In genomic region chr1:231161711-231162299, GRCh38 we compare ENCODE assay signal across 8 cellular contexts. TPM values are rescaled to one million over a fixed set of nuclear protein-coding genes. Genes with fewer than 3 reads are reported as not detected.
A peak's percentile ranks its signal among the peaks of the same experiment; 100 is the strongest.
DNase-seq lines count a peak whose midpoint lies in the region; ATAC-seq and TF ChIP-seq lines count a peak whose summit lies in the region.

TRIM67 (plus strand) TSS chr1:231162058; CDS start chr1:231162970, 912 bp downstream.

- H3K27me3 Mint-ChIP-seq in T-helper 2 cell treated with Interferon-gamma antibody and Interleukin-4, amounts not matched to agents 5 μg/mL and 100 μg/mL, for 36 hours (ENCODE audit: low read depth), result peaks cover 66% of the 10 kb centered on the region

- H2AFZ ChIP-seq in osteoblast (ENCODE audit: low read length), result no peak within 1 kb of the TSS

- intact Hi-C loops in esophagus muscularis mucosa (cut with DNase I), result no loop called here

- H3K4me1 Mint-ChIP-seq in T-helper 2 cell treated with Interferon-gamma antibody and Interleukin-4, amounts not matched to agents 5 μg/mL and 100 μg/mL, for 36 hours (ENCODE audit: low read depth), result no peaks in the 10 kb centered on the region

- no peak within 1 kb of the TSS for H3K4me3 Mint-ChIP-seq in T-helper 2 cell treated with Interferon-gamma antibody and Interleukin-4, amounts not matched to agents 5 μg/mL and 100 μg/mL, for 36 hours

- ATAC-seq in HG02610 (IDR thresholded peaks at IDR 0.05; ENCODE audit: unreplicated experiment), result no peak

- TF ChIP-seq EP300 in esophagus muscularis mucosa (IDR thresholded peaks at IDR 0.05), result no peak

- DNase-seq in DMS79 treated with DMSO at 0.1 percent for 48 hours (lab: John Stamatoyannopoulos, UW) (peak; percentile 47), DMS79 (lab: John Stamatoyannopoulos, UW) (no peak), NCI-H82 (lab: John Stamatoyannopoulos, UW) (peak; percentile 70), esophagus muscularis mucosa (ENCODE audit: extremely low spot score) (peak; percentile 57), osteoblast (ENCODE audit: insufficient read length, low spot score, missing footprints) (peak; percentile 76)
- DNase-seq in stimulated activated CD4-positive, alpha-beta T cell treated with anti-CD3 and anti-CD28 coated beads, Interleukin-4, amount 100 ng/mL, for 1 hour, result no peak
- DNase-seq in T-helper 2 cell treated with Interferon-gamma antibody and Interleukin-4, amounts not matched to agents 5 μg/mL and 100 μg/mL, for 36 hours (ENCODE audit: low spot score), result no peak

- H3K27ac Mint-ChIP-seq in T-helper 2 cell treated with Interferon-gamma antibody and Interleukin-4, amounts not matched to agents 5 μg/mL and 100 μg/mL, for 36 hours, result no peak within 1 kb of the TSS

- H3K4me1 ChIP-seq in esophagus muscularis mucosa (peaks cover 28 to 33% (median 33%) of the 10 kb centered on the region in 4 donors), osteoblast (ENCODE audit: insufficient read depth, low read length) (peaks cover 4% of the 10 kb centered on the region)

- WGBS in esophagus muscularis mucosa, result 0% methylated on average over 27 of the region's 41 CpGs

- H3K9me3 Mint-ChIP-seq in T-helper 2 cell treated with Interferon-gamma antibody and Interleukin-4, amounts not matched to agents 5 μg/mL and 100 μg/mL, for 36 hours, result no peaks in the 10 kb centered on the region

- no peaks in the 10 kb centered on the region for H4K20me1 ChIP-seq in osteoblast (ENCODE audit: insufficient read depth, low read length)

- no peaks in the 10 kb centered on the region for H3K36me3 ChIP-seq in esophagus muscularis mucosa
- no peaks in the 10 kb centered on the region for H3K36me3 ChIP-seq in osteoblast (ENCODE audit: insufficient read depth, low read length)

- H3K36me3 Mint-ChIP-seq in T-helper 2 cell treated with Interferon-gamma antibody and Interleukin-4, amounts not matched to agents 5 μg/mL and 100 μg/mL, for 36 hours (ENCODE audit: low read depth), result no peaks in the 10 kb centered on the region

- H3K27me3 ChIP-seq in esophagus muscularis mucosa, result peaks cover 10 to 87% (median 46%) of the 10 kb centered on the region in 4 donors
- H3K27me3 ChIP-seq in osteoblast (ENCODE audit: insufficient read depth, low read length), result peaks cover 49% of the 10 kb centered on the region

- H3K79me2 ChIP-seq in osteoblast (ENCODE audit: insufficient read depth, low read length), result no peaks in the 10 kb centered on the region

- H3K4me3 ChIP-seq in esophagus muscularis mucosa (peak within 1 kb of the TSS; percentile 42 to 53 (median 46)), osteoblast (ENCODE audit: insufficient read depth, low read length) (peak within 1 kb of the TSS; percentile 49)

- no peak within 1 kb of the TSS for H3K27ac ChIP-seq in esophagus muscularis mucosa (replicated peaks in 1 of 4)
- no peak within 1 kb of the TSS for H3K27ac ChIP-seq in osteoblast (ENCODE audit: low read depth, low read length)

- TF ChIP-seq CTCF in esophagus muscularis mucosa (IDR thresholded peaks at IDR 0.05), result no peak
- no peak for TF ChIP-seq CTCF in osteoblast (IDR thresholded peaks at IDR 0.05; ENCODE audit: extremely low read depth, low read depth, low read length)

- TF ChIP-seq POLR2A in esophagus muscularis mucosa (IDR thresholded peaks at IDR 0.05; ENCODE audit: low read depth), result no peak

- peak within 1 kb of the TSS; percentile 57 for H3K4me2 ChIP-seq in osteoblast (ENCODE audit: insufficient read depth, low read length)

- H3K9me3 ChIP-seq in esophagus muscularis mucosa (no peaks in the 10 kb centered on the region), osteoblast (ENCODE audit: low read depth, low read length) (no peaks in the 10 kb centered on the region)

RNA-seq across cellular contexts. Expression of gene TRIM67, which starts in this region (rescaled TPM):
- total RNA-seq in esophagus muscularis mucosa (under 1 TPM in 3 of 4 donors, not detected in 1; under 0.01 to 0.42 (median 0.13) TPM), osteoblast (0.29 and 0.36 TPM in 2 replicates)

Comparison
In these comparisons a context has a peak if more than half of its experiments do, and no peak if none do; other contexts are left out.
1. DNase-seq: peak in DMS79 treated with DMSO at 0.1 percent for 48 hours (single experiment) and NCI-H82 (single experiment); none in DMS79 (single experiment), stimulated activated CD4-positive, alpha-beta T cell treated with anti-CD3 and anti-CD28 coated beads, Interleukin-4, amount 100 ng/mL, for 1 hour (single experiment) and T-helper 2 cell treated with Interferon-gamma antibody and Interleukin-4, amounts not matched to agents 5 μg/mL and 100 μg/mL, for 36 hours (single experiment).
2. Peak in DNase-seq and H3K4me3 ChIP-seq in esophagus muscularis mucosa; RNA of the gene not detected or under 1 TPM.
3. Peak in DNase-seq, H3K4me3 ChIP-seq and H3K4me2 ChIP-seq in osteoblast; RNA of the gene not detected or under 1 TPM.